In genomic region chr11:18332891-18333290, GRCh38 we compare ENCODE assay signal across 29 cellular contexts. TPM values are rescaled to one million over a fixed set of nuclear protein-coding genes. Genes with fewer than 3 reads are reported as not detected.
A peak's percentile ranks its signal among the peaks of the same experiment; 100 is the strongest.
DNase-seq lines count a peak whose midpoint lies in the region; ATAC-seq and TF ChIP-seq lines count a peak whose summit lies in the region.
"Had no signal": no experiment of that assay in that cellular context is flagged by ENCODE, and none has a peak within 500 bp of the region (broad histone marks: within the 10 kb centered on the region; RNA-seq: fewer than 3 reads in every experiment).

No MANE protein-coding gene starts in this region.

- no peak overlapping the region for H3K4me3 ChIP-seq in endodermal cell (ENCODE audit: low read length)
- H3K4me3 ChIP-seq: esophagus muscularis mucosa had no signal

- no peaks in the 10 kb centered on the region for H3K4me1 ChIP-seq in endodermal cell (ENCODE audit: control insufficient read depth, insufficient read depth, low read length)
- H3K4me1 ChIP-seq: Caco-2 had no signal

- H3K9me3 ChIP-seq in CD4-positive, alpha-beta T cell (ENCODE audit: control insufficient read depth, low read length): no peaks in the 10 kb centered on the region
- H3K9me3 ChIP-seq in endodermal cell (ENCODE audit: control insufficient read depth, low read length): no peaks in the 10 kb centered on the region
- H3K9me3 ChIP-seq: Caco-2, esophagus muscularis mucosa had no signal

- H3K36me3 ChIP-seq in endodermal cell (ENCODE audit: control insufficient read depth, insufficient read depth, low read length): peaks cover 51% of the 10 kb centered on the region

- POLR2A ChIA-PET in activated CD4-positive, alpha-beta T cell treated with anti-CD3 and anti-CD28 coated beads, Interleukin-2, amount 10 ng/mL, durations not matched to agents 7 days and 5 days (lab: Charles Lee): interaction anchor here (0.7 kb wide), 1 partner anchor 13 kb away, joined by 4 read pairs; no protein-coding TSS in a partner anchor
- POLR2A ChIA-PET in CD4-positive, alpha-beta T cell (lab: Charles Lee): interaction anchor here (1.2 to 3.7 kb wide), 2 partner anchors 12 to 62 kb away, joined by 5 to 29 read pairs; partner anchors contain the start of genes GTF2H1 and HPS5

- peak; percentile 73 for ATAC-seq in CD4-positive, alpha-beta T cell (ENCODE audit: poor library complexity)
- no peak for ATAC-seq in HG02759 (IDR thresholded peaks at IDR 0.05; ENCODE audit: unreplicated experiment)
- ATAC-seq: left colon, Panc1 had no signal

- intact Hi-C loops in CD4-positive, alpha-beta T cell (cut with DNase I, micrococcal nuclease): loop anchor here in 1 of 2 experiments (2.0 kb wide), 1 partner anchor 62 kb away; the partner anchor contains the start of gene LDHA

- DNase-seq in activated CD4-positive, alpha-beta T cell treated with anti-CD3 and anti-CD28 coated beads, Interleukin-2, amount 10 ng/mL, durations not matched to agents 7 days and 5 days: no peak
- DNase-seq in activated CD4-positive, alpha-beta T cell treated with anti-CD3 and anti-CD28 coated beads, Interleukin-2, amount 50 U/mL, for 48 hours: no peak
- DNase-seq in CD4-positive, alpha-beta T cell: no peak
- no peak for DNase-seq in T-helper 2 cell treated with Interferon-gamma antibody and Interleukin-4, amounts not matched to agents 5 μg/mL and 100 μg/mL, for 36 hours (ENCODE audit: low spot score)
- DNase-seq in endodermal cell (no peak), NOMO-1 treated with DMSO at 0.1 percent for 48 hours (lab: John Stamatoyannopoulos, UW; ENCODE audit: unreplicated experiment) (no peak), nephron progenitor cell (no peak)
- DNase-seq: activated CD4-positive, alpha-beta T cell treated with anti-CD3 and anti-CD28 coated beads for 48 hours; AML-193; Caco-2; DND-41; effector CD8-positive, alpha-beta T cell; foreskin melanocyte; GOT3; KG1; left colon; mesenchymal stem cell; MV-4-11; NCI-H1694; NCI-H2171; NCI-H524; retina; SIG-M5; small intestine; stimulated activated CD4-positive, alpha-beta T cell treated with anti-CD3 and anti-CD28 coated beads, Interleukin-2, amount 100 ng/mL, for 24 hours; SW 1271 had no signal

- CTCF ChIA-PET in activated CD4-positive, alpha-beta T cell treated with anti-CD3 and anti-CD28 coated beads, Interleukin-2, amount 10 ng/mL, durations not matched to agents 7 days and 5 days (lab: Charles Lee): no interaction called here
- CTCF ChIA-PET in CD4-positive, alpha-beta T cell (lab: Charles Lee): interaction anchor here (0.9 kb wide), 1 partner anchor 51 kb away, joined by 3 read pairs; no protein-coding TSS in a partner anchor

- peaks cover 64% of the 10 kb centered on the region for H3K36me3 Mint-ChIP-seq in activated CD4-positive, alpha-beta T cell treated with anti-CD3 and anti-CD28 coated beads, Interleukin-2, amount 10 ng/mL, durations not matched to agents 7 days and 5 days (ENCODE audit: low read depth)
- peaks cover 86% of the 10 kb centered on the region for H3K36me3 Mint-ChIP-seq in CD4-positive, alpha-beta T cell (ENCODE audit: low read depth)
- H3K36me3 Mint-ChIP-seq in T-helper 2 cell treated with Interferon-gamma antibody and Interleukin-4, amounts not matched to agents 5 μg/mL and 100 μg/mL, for 36 hours (ENCODE audit: low read depth): peaks cover 60% of the 10 kb centered on the region
- H3K36me3 Mint-ChIP-seq in endodermal cell (ENCODE audit: low read depth) (peaks cover 50% of the 10 kb centered on the region), nephron progenitor cell (ENCODE audit: low read depth) (peaks cover 52% of the 10 kb centered on the region)

- no peaks in the 10 kb centered on the region for H3K27me3 Mint-ChIP-seq in activated CD4-positive, alpha-beta T cell treated with anti-CD3 and anti-CD28 coated beads, Interleukin-2, amount 10 ng/mL, durations not matched to agents 7 days and 5 days
- no peaks in the 10 kb centered on the region for H3K27me3 Mint-ChIP-seq in CD4-positive, alpha-beta T cell
- no peaks in the 10 kb centered on the region for H3K27me3 Mint-ChIP-seq in T-helper 2 cell treated with Interferon-gamma antibody and Interleukin-4, amounts not matched to agents 5 μg/mL and 100 μg/mL, for 36 hours (ENCODE audit: low read depth)
- H3K27me3 Mint-ChIP-seq in endodermal cell (ENCODE audit: insufficient read depth) (no peaks in the 10 kb centered on the region), nephron progenitor cell (ENCODE audit: low read depth, poor library complexity) (no peaks in the 10 kb centered on the region)

- H3K9me3 Mint-ChIP-seq in activated CD4-positive, alpha-beta T cell treated with anti-CD3 and anti-CD28 coated beads, Interleukin-2, amount 10 ng/mL, durations not matched to agents 7 days and 5 days: no peaks in the 10 kb centered on the region
- H3K9me3 Mint-ChIP-seq in CD4-positive, alpha-beta T cell: no peaks in the 10 kb centered on the region
- H3K9me3 Mint-ChIP-seq in T-helper 2 cell treated with Interferon-gamma antibody and Interleukin-4, amounts not matched to agents 5 μg/mL and 100 μg/mL, for 36 hours: no peaks in the 10 kb centered on the region
- H3K9me3 Mint-ChIP-seq in endodermal cell (no peaks in the 10 kb centered on the region), nephron progenitor cell (no peaks in the 10 kb centered on the region)

- no peaks in the 10 kb centered on the region for H3K27me3 ChIP-seq in CD4-positive, alpha-beta T cell (ENCODE audit: control insufficient read depth, insufficient read depth, low read length)
- no peaks in the 10 kb centered on the region for H3K27me3 ChIP-seq in endodermal cell (ENCODE audit: control insufficient read depth, insufficient read depth, low read length, poor library complexity, severe bottlenecking)
- H3K27me3 ChIP-seq: esophagus muscularis mucosa had no signal

- peaks cover 62% of the 10 kb centered on the region for H3K4me1 Mint-ChIP-seq in activated CD4-positive, alpha-beta T cell treated with anti-CD3 and anti-CD28 coated beads, Interleukin-2, amount 10 ng/mL, durations not matched to agents 7 days and 5 days
- H3K4me1 Mint-ChIP-seq in CD4-positive, alpha-beta T cell (ENCODE audit: low read depth): peaks cover 64% of the 10 kb centered on the region
- peaks cover 45% of the 10 kb centered on the region for H3K4me1 Mint-ChIP-seq in T-helper 2 cell treated with Interferon-gamma antibody and Interleukin-4, amounts not matched to agents 5 μg/mL and 100 μg/mL, for 36 hours (ENCODE audit: low read depth)
- H3K4me1 Mint-ChIP-seq in endodermal cell (no peaks in the 10 kb centered on the region), nephron progenitor cell (no peaks in the 10 kb centered on the region)

- peak overlapping the region; percentile 84 for H3K27ac Mint-ChIP-seq in activated CD4-positive, alpha-beta T cell treated with anti-CD3 and anti-CD28 coated beads, Interleukin-2, amount 10 ng/mL, durations not matched to agents 7 days and 5 days
- H3K27ac Mint-ChIP-seq in CD4-positive, alpha-beta T cell: peak overlapping the region; percentile 89
- H3K27ac Mint-ChIP-seq in T-helper 2 cell treated with Interferon-gamma antibody and Interleukin-4, amounts not matched to agents 5 μg/mL and 100 μg/mL, for 36 hours: peak overlapping the region; percentile 76
- H3K27ac Mint-ChIP-seq in endodermal cell (peak overlapping the region; percentile 24), nephron progenitor cell (no peak overlapping the region)

- H3K27ac ChIP-seq in CD4-positive, alpha-beta T cell (ENCODE audit: low read depth, low read length): no peak overlapping the region
- H3K27ac ChIP-seq in endodermal cell (ENCODE audit: low read depth, low read length): no peak overlapping the region
- H3K27ac ChIP-seq: esophagus muscularis mucosa had no signal

- TF ChIP-seq CTCF in CD4-positive, alpha-beta T cell (IDR thresholded peaks at IDR 0.05): no peak
- TF ChIP-seq CTCF in endodermal cell (conservative IDR thresholded peaks at IDR 0.05): no peak
- TF ChIP-seq CTCF in nephron progenitor cell (IDR thresholded peaks at IDR 0.05): no peak

- no peak overlapping the region for H3K9ac ChIP-seq in endodermal cell (ENCODE audit: extremely low read depth, low read length, poor library complexity, severe bottlenecking)

- peak overlapping the region; percentile 47 for H3K4me3 Mint-ChIP-seq in activated CD4-positive, alpha-beta T cell treated with anti-CD3 and anti-CD28 coated beads, Interleukin-2, amount 10 ng/mL, durations not matched to agents 7 days and 5 days
- H3K4me3 Mint-ChIP-seq in CD4-positive, alpha-beta T cell: peak overlapping the region; percentile 63
- peak overlapping the region; percentile 65 for H3K4me3 Mint-ChIP-seq in T-helper 2 cell treated with Interferon-gamma antibody and Interleukin-4, amounts not matched to agents 5 μg/mL and 100 μg/mL, for 36 hours
- H3K4me3 Mint-ChIP-seq in endodermal cell: no peak overlapping the region
- H3K4me3 Mint-ChIP-seq in nephron progenitor cell: no peak overlapping the region

- WGBS in endodermal cell (ENCODE audit: insufficient coverage in 1 of 2, insufficient read length in 1 of 2), 2 experiments: 78 to 97% methylated on average over 1 to 2 of the region's 3 CpGs

RNA-seq across cellular contexts. Expression of gene GTF2H1, which starts 10.5 kb away (rescaled TPM):
- total RNA-seq in activated CD4-positive, alpha-beta T cell treated with anti-CD3 and anti-CD28 coated beads, Interleukin-2, amount 10 ng/mL, durations not matched to agents 7 days and 5 days: 10 to 100 TPM; 50.6 to 57.6 TPM
- total RNA-seq in CD4-positive, alpha-beta T cell: 10 to 100 TPM; 15.1 to 17.7 TPM
- 10 to 100 TPM; 25.7 to 31.5 TPM for total RNA-seq in endodermal cell
- polyA plus RNA-seq in endodermal cell (2013, experiment 1 of 2): 28.0 TPM
- polyA plus RNA-seq in endodermal cell (2013, experiment 2 of 2): 26.9 TPM

RNA-seq across cellular contexts. Expression of gene HPS5, which starts 11.0 kb away (rescaled TPM):
- 10 to 100 TPM; 17.6 TPM for total RNA-seq in activated CD4-positive, alpha-beta T cell treated with anti-CD3 and anti-CD28 coated beads, Interleukin-2, amount 10 ng/mL, durations not matched to agents 7 days and 5 days
- total RNA-seq in CD4-positive, alpha-beta T cell: 1 to 10 TPM; 8.8 to 9.3 TPM
- 10 to 100 TPM; 21.4 TPM for total RNA-seq in endodermal cell
- 12.7 TPM for polyA plus RNA-seq in endodermal cell (2013, experiment 1 of 2)
- polyA plus RNA-seq in endodermal cell (2013, experiment 2 of 2): 12.9 TPM

Comparison
In these comparisons a context has a peak if more than half of its experiments do, and no peak if none do; other contexts are left out.
1. H3K4me3 Mint-ChIP-seq: peak in activated CD4-positive, alpha-beta T cell treated with anti-CD3 and anti-CD28 coated beads, Interleukin-2, amount 10 ng/mL, durations not matched to agents 7 days and 5 days (single experiment), CD4-positive, alpha-beta T cell (single experiment) and T-helper 2 cell treated with Interferon-gamma antibody and Interleukin-4, amounts not matched to agents 5 μg/mL and 100 μg/mL, for 36 hours (single experiment); none in endodermal cell (single experiment) and nephron progenitor cell (single experiment).